Comparison of ENCODE assay signal across 10 cellular contexts in genomic region chr5:165029471-165029870, GRCh38.
DNase-seq lines count a peak whose midpoint lies in the region; ATAC-seq and TF ChIP-seq lines count a peak whose summit lies in the region.
"Had no signal": no experiment of that assay in that cellular context is flagged by ENCODE, and none has a peak within 500 bp of the region (broad histone marks: within the 10 kb centered on the region; RNA-seq: fewer than 3 reads in every experiment).

No MANE protein-coding gene starts in this region.

- no TSS peak for BruUV-seq in Panc1 (replicated peaks; lab: Mats Ljungman, UMichigan)

- CTCF ChIA-PET in Panc1 (lab: Charles Lee), result no interaction called here

- POLR2A ChIA-PET in Panc1 (lab: Charles Lee), result no interaction called here

- H3K27me3 ChIP-seq in Panc1 (ENCODE audit: control insufficient read depth, insufficient read depth, low read length), result no peaks in the 10 kb centered on the region

- no peaks in the 10 kb centered on the region for H3K36me3 ChIP-seq in Panc1 (ENCODE audit: control insufficient read depth, insufficient read depth, low read length)

- no peaks in the 10 kb centered on the region for H3K4me1 ChIP-seq in Panc1 (ENCODE audit: control insufficient read depth, insufficient read depth, low read length)

- intact Hi-C loops in Panc1 (cut with micrococcal nuclease; ENCODE audit: unreplicated experiment), result no loop called here

- DNase-seq in CMK (ENCODE audit: low read depth) (peak; percentile 54), Panc1 (ENCODE audit: low read depth, low spot score) (no peak), foreskin melanocyte (peak; percentile 12), NCI-H748 (lab: John Stamatoyannopoulos, UW; ENCODE audit: unreplicated experiment) (no peak)
- no peak for DNase-seq in stimulated activated naive CD4-positive, alpha-beta T cell (lab: John Stamatoyannopoulos, UW)
- DNase-seq: DND-41, naive B cell had no signal

- in situ Hi-C loops in Panc1 (cut with HindIII; ENCODE audit: low pct_unique_long_range_greater_than_20kb, low sequenced_read_pairs), result no loop called here

- ATAC-seq in HG03175 (IDR thresholded peaks at IDR 0.05; ENCODE audit: unreplicated experiment) (peak; percentile 40), Panc1 (no peak), HG03196 (IDR thresholded peaks at IDR 0.05; ENCODE audit: unreplicated experiment) (no peak), HG02678 (IDR thresholded peaks at IDR 0.05; ENCODE audit: unreplicated experiment) (no peak)

- no peak overlapping the region for H3K27ac ChIP-seq in Panc1 (ENCODE audit: low read length)

- no peak overlapping the region for H3K4me3 ChIP-seq in Panc1 (ENCODE audit: low read depth in 2 of 2, low read length in 2 of 2)

- peak; percentile 32 for TF ChIP-seq CTCF in Panc1 (IDR thresholded peaks at IDR 0.05)

- no peaks in the 10 kb centered on the region for H3K9me3 ChIP-seq in Panc1 (ENCODE audit: control insufficient read depth, insufficient read depth, low read depth, low read length)

Comparison
In these comparisons a context has a peak if more than half of its experiments do, and no peak if none do; other contexts are left out.
1. DNase-seq: peak in CMK (single experiment) and foreskin melanocyte (single experiment); none in Panc1 (single experiment), NCI-H748 (single experiment) and stimulated activated naive CD4-positive, alpha-beta T cell (0 of 6).